8 cellular contexts compared by ENCODE assay signal in genomic region chr15:59437473-59437776, GRCh38. TPM values are rescaled to one million over a fixed set of nuclear protein-coding genes. Genes with fewer than 3 reads are reported as not detected.
A peak's percentile ranks its signal among the peaks of the same experiment; 100 is the strongest.
DNase-seq lines count a peak whose midpoint lies in the region; ATAC-seq and TF ChIP-seq lines count a peak whose summit lies in the region.

No MANE protein-coding gene starts in this region.

- H3K27ac Mint-ChIP-seq in activated naive CD4-positive, alpha-beta T cell treated with anti-CD3 and anti-CD28 coated beads, Interleukin-2, amount 10 ng/mL, durations not matched to agents 7 days and 5 days, result peak overlapping the region; percentile 17
- H3K27ac Mint-ChIP-seq in activated naive CD4-positive, alpha-beta T cell treated with anti-CD3 and anti-CD28 coated beads, Interleukin-2, amount 50 U/mL, for 72 hours, result no peak overlapping the region
- no peak overlapping the region for H3K27ac Mint-ChIP-seq in activated naive CD8-positive, alpha-beta T cell
- peak overlapping the region; percentile 65 for H3K27ac Mint-ChIP-seq in type B pancreatic cell

- H3K9ac ChIP-seq in liver (ENCODE audit: low read depth in 1 of 2, low read length in 2 of 2), result no peak overlapping the region

- H3K36me3 ChIP-seq in liver (ENCODE audit: control insufficient read depth in 4 of 4, insufficient read depth in 3 of 4, low read depth in 1 of 4, low read length in 3 of 4), result no peaks in the 10 kb centered on the region

- no peak for TF ChIP-seq CTCF in liver (IDR thresholded peaks at IDR 0.05; ENCODE audit: low read depth, low read length, missing input control)
- TF ChIP-seq CTCF in type B pancreatic cell (conservative IDR thresholded peaks at IDR 0.05), result no peak

- CTCF ChIA-PET in activated naive CD4-positive, alpha-beta T cell treated with anti-CD3 and anti-CD28 coated beads, Interleukin-2, amount 10 ng/mL, durations not matched to agents 7 days and 5 days (lab: Charles Lee), result no interaction called here

- peaks cover 0 to 8% (median 0%) of the 10 kb centered on the region in 4 donors for H3K27me3 ChIP-seq in liver (ENCODE audit: control insufficient read depth in 4 of 4, insufficient read depth in 4 of 4, low read length in 3 of 4)

- H3K4me3 ChIP-seq in liver (ENCODE audit: low read depth in 1 of 3, low read length in 3 of 3), result peak overlapping the region; percentile 49 to 66 (median 53)

- no peaks in the 10 kb centered on the region for H3K9me3 Mint-ChIP-seq in activated naive CD4-positive, alpha-beta T cell treated with anti-CD3 and anti-CD28 coated beads, Interleukin-2, amount 10 ng/mL, durations not matched to agents 7 days and 5 days
- no peaks in the 10 kb centered on the region for H3K9me3 Mint-ChIP-seq in activated naive CD4-positive, alpha-beta T cell treated with anti-CD3 and anti-CD28 coated beads, Interleukin-2, amount 50 U/mL, for 72 hours
- H3K9me3 Mint-ChIP-seq in activated naive CD8-positive, alpha-beta T cell (ENCODE audit: low read depth), result no peaks in the 10 kb centered on the region
- H3K9me3 Mint-ChIP-seq in type B pancreatic cell, result no peaks in the 10 kb centered on the region

- WGBS in liver, result 6% methylated on average over 15 of the region's 15 CpGs

- H3K36me3 Mint-ChIP-seq in activated naive CD4-positive, alpha-beta T cell treated with anti-CD3 and anti-CD28 coated beads, Interleukin-2, amount 10 ng/mL, durations not matched to agents 7 days and 5 days, result no peaks in the 10 kb centered on the region
- H3K36me3 Mint-ChIP-seq in activated naive CD4-positive, alpha-beta T cell treated with anti-CD3 and anti-CD28 coated beads, Interleukin-2, amount 50 U/mL, for 72 hours, result no peaks in the 10 kb centered on the region
- no peaks in the 10 kb centered on the region for H3K36me3 Mint-ChIP-seq in activated naive CD8-positive, alpha-beta T cell
- no peaks in the 10 kb centered on the region for H3K36me3 Mint-ChIP-seq in type B pancreatic cell

- no peak for ATAC-seq in activated naive CD4-positive, alpha-beta T cell treated with anti-CD3 and anti-CD28 coated beads, Interleukin-2, amount 50 U/mL, for 72 hours
- ATAC-seq in HG03442 (IDR thresholded peaks at IDR 0.05; ENCODE audit: unreplicated experiment), result no peak

- no peak overlapping the region for H3K27ac ChIP-seq in liver (ENCODE audit: low read depth in 1 of 2, low read length in 2 of 2)

- DNase-seq in activated naive CD4-positive, alpha-beta T cell treated with anti-CD3 and anti-CD28 coated beads, Interleukin-2, amount 10 ng/mL, durations not matched to agents 7 days and 5 days, result no peak
- DNase-seq in activated naive CD4-positive, alpha-beta T cell treated with anti-CD3 and anti-CD28 coated beads, Interleukin-2, amount 50 U/mL, for 72 hours (ENCODE audit: low spot score in 2 of 2), result no peak
- DNase-seq in type B pancreatic cell (ENCODE audit: extremely low spot score, unreplicated experiment), result no peak
- DNase-seq in SK-N-DZ (ENCODE audit: low spot score), result no peak
- no peak for DNase-seq in A172 (ENCODE audit: low spot score)

- peaks cover 19% of the 10 kb centered on the region for H3K4me1 Mint-ChIP-seq in activated naive CD4-positive, alpha-beta T cell treated with anti-CD3 and anti-CD28 coated beads, Interleukin-2, amount 10 ng/mL, durations not matched to agents 7 days and 5 days
- H3K4me1 Mint-ChIP-seq in activated naive CD8-positive, alpha-beta T cell (ENCODE audit: low read depth), result peaks cover 21% of the 10 kb centered on the region
- peaks cover 15% of the 10 kb centered on the region for H3K4me1 Mint-ChIP-seq in type B pancreatic cell (ENCODE audit: unreplicated experiment)

- TF ChIP-seq RAD21 in liver (IDR thresholded peaks at IDR 0.05), result no peak

- peaks cover 6 to 17% (median 13%) of the 10 kb centered on the region in 4 donors for H3K4me1 ChIP-seq in liver (ENCODE audit: control insufficient read depth in 4 of 4, insufficient read depth in 4 of 4, low read length in 3 of 4)

- H3K27me3 Mint-ChIP-seq in activated naive CD4-positive, alpha-beta T cell treated with anti-CD3 and anti-CD28 coated beads, Interleukin-2, amount 10 ng/mL, durations not matched to agents 7 days and 5 days, result peaks cover 79% of the 10 kb centered on the region
- peaks cover 31% of the 10 kb centered on the region for H3K27me3 Mint-ChIP-seq in activated naive CD8-positive, alpha-beta T cell
- H3K27me3 Mint-ChIP-seq in type B pancreatic cell, result peaks cover 83% of the 10 kb centered on the region

- no peaks in the 10 kb centered on the region for H3K9me3 ChIP-seq in liver (ENCODE audit: control insufficient read depth in 4 of 4, low read length in 3 of 4)

- peak overlapping the region; percentile 79 for H3K4me3 Mint-ChIP-seq in activated naive CD4-positive, alpha-beta T cell treated with anti-CD3 and anti-CD28 coated beads, Interleukin-2, amount 10 ng/mL, durations not matched to agents 7 days and 5 days
- H3K4me3 Mint-ChIP-seq in activated naive CD8-positive, alpha-beta T cell, result peak overlapping the region; percentile 91
- peak overlapping the region; percentile 91 for H3K4me3 Mint-ChIP-seq in type B pancreatic cell

TF ChIP-seq in liver, 16 proteins besides CTCF, POLR2A, EP300 and RAD21:
- TF ChIP-seq FOXA1 (IDR thresholded peaks at IDR 0.05) (no peak), MAX (IDR thresholded peaks at IDR 0.05) (no peak), NR2F2 (IDR thresholded peaks at IDR 0.05) (no peak), ATF3 (IDR thresholded peaks at IDR 0.05) (no peak), HNF4G (IDR thresholded peaks at IDR 0.05) (no peak), ZBTB33 (IDR thresholded peaks at IDR 0.05) (no peak), JUND (IDR thresholded peaks at IDR 0.05) (no peak)

RNA-seq across cellular contexts. Expression of gene FAM81A, which starts 0.6 kb away (rescaled TPM):
- under 1 TPM; 0.09 to 0.41 TPM for total RNA-seq in activated naive CD4-positive, alpha-beta T cell treated with anti-CD3 and anti-CD28 coated beads, Interleukin-2, amount 50 U/mL, for 72 hours
- total RNA-seq in liver, result under 1 TPM; under 0.01 to 0.05 TPM
- under 1 TPM; 0.09 to 0.13 TPM for polyA plus RNA-seq in liver
- 0.67 and 1.4 TPM in 2 replicates for total RNA-seq in type B pancreatic cell (ENCODE audit: low replicate concordance)
- polyA plus RNA-seq in SK-N-DZ (2014; cell fraction: cytosol; rRNA removed), result not detected in 2 replicates
- not detected in 2 replicates for polyA plus RNA-seq in SK-N-DZ (2014; cell fraction: nucleus; rRNA removed)
- 0.78 and 1.3 TPM in 2 replicates for total RNA-seq in A172 (2014; rRNA removed; shearing (Covaris generic))

Comparison
In these comparisons a context has a peak if more than half of its experiments do, and no peak if none do; other contexts are left out.
1. H3K27ac Mint-ChIP-seq: peak in activated naive CD4-positive, alpha-beta T cell treated with anti-CD3 and anti-CD28 coated beads, Interleukin-2, amount 10 ng/mL, durations not matched to agents 7 days and 5 days (single experiment) and type B pancreatic cell (single experiment); none in activated naive CD4-positive, alpha-beta T cell treated with anti-CD3 and anti-CD28 coated beads, Interleukin-2, amount 50 U/mL, for 72 hours (0 of 2) and activated naive CD8-positive, alpha-beta T cell (single experiment).
2. Peak in every context shown above with its lines, with median percentiles within 50 percentile points of each other: H3K4me3 Mint-ChIP-seq.